ENCODE assay signal across 1 cellular context in genomic region chr4:38669233-38669632, GRCh38.
TF ChIP-seq lines count a peak whose summit lies in the region.

No MANE protein-coding gene starts in this region.

TF ChIP-seq in K562, 482 proteins besides CTCF, POLR2A, EP300 and RAD21 (continued from another document):
- 0 out of 4 replicates have a peak, but pooled peaks of 1 of the 2 experiments have one; percentile 59 for TF ChIP-seq UBTF (IDR thresholded peaks at IDR 0.05; ENCODE audit: borderline replicate concordance in 1 of 2, low read depth in 2 of 2, low read length in 2 of 2)
- no peak for TF ChIP-seq E2F8 (IDR thresholded peaks at IDR 0.05; ENCODE audit: low read depth, partially characterized antibody)
- peak; percentile 64 for TF ChIP-seq CBFA2T3 (IDR thresholded peaks at IDR 0.05)
- no peak for TF ChIP-seq POU5F1 (IDR thresholded peaks at IDR 0.05; ENCODE audit: borderline replicate concordance, low read depth, low read length, partially characterized antibody)
- no peak for TF ChIP-seq ZNF217 (CRISPR knock-in tag; IDR thresholded peaks at IDR 0.05)
- peak; percentile 66 for TF ChIP-seq NCOR1 (IDR thresholded peaks at IDR 0.05)
- no peak for TF ChIP-seq NEUROD1 (IDR thresholded peaks at IDR 0.05; ENCODE audit: borderline replicate concordance, low read depth, low read length, partially characterized antibody)
- 0 out of 2 replicates have a peak, but pooled peaks have one; percentile 21 for TF ChIP-seq TEAD4 (IDR thresholded peaks at IDR 0.05; ENCODE audit: low read length)
- no peak for TF ChIP-seq TEAD4 (CRISPR knock-in tag; IDR thresholded peaks at IDR 0.05; ENCODE audit: borderline replicate concordance)
- peak; percentile 50 for TF ChIP-seq ETV1 (tag; conservative IDR thresholded peaks at IDR 0.05; ENCODE audit: low read depth)
- TF ChIP-seq SOX6 (IDR thresholded peaks at IDR 0.05) = peak; percentile 51; the same call in 1 of the 2 replicates
- TF ChIP-seq E2F6 (IDR thresholded peaks at IDR 0.05; ENCODE audit: borderline replicate concordance in 1 of 2, extremely low read depth in 1 of 2, insufficient read depth in 1 of 2, insufficient read length in 1 of 2, low read depth in 1 of 2, low read length in 1 of 2, poor library complexity in 1 of 2, severe bottlenecking in 1 of 2) = peak in 1 of 2 experiments; percentile 22
- TF ChIP-seq SMAD4 (CRISPR knock-in tag; conservative IDR thresholded peaks at IDR 0.05) = peak; percentile 94
- TF ChIP-seq CEBPG (CRISPR knock-in tag; IDR thresholded peaks at IDR 0.05) = no peak
- TF ChIP-seq CEBPG (tag; conservative IDR thresholded peaks at IDR 0.05 in 1 of 2, IDR thresholded peaks at IDR 0.05 in 1 of 2) = no peak
- TF ChIP-seq POLR2AphosphoS5 (IDR thresholded peaks at IDR 0.05; ENCODE audit: control insufficient read depth, insufficient read depth, low read depth, low read length) = peak; percentile 36; the same call in 1 of the 2 replicates
- 0 out of 2 replicates have a peak, but pooled peaks have one; percentile 41 for TF ChIP-seq DMBX1 (CRISPR knock-in tag; IDR thresholded peaks at IDR 0.05; ENCODE audit: borderline replicate concordance)
- TF ChIP-seq C11orf30 (IDR thresholded peaks at IDR 0.05; ENCODE audit: low read depth) = no peak
- TF ChIP-seq SRSF9 (IDR thresholded peaks at IDR 0.05; ENCODE audit: borderline replicate concordance, low read depth, low read length) = no peak
- TF ChIP-seq ZSCAN29 (IDR thresholded peaks at IDR 0.05) = 0 out of 2 replicates have a peak, but pooled peaks have one; percentile 44
- peak; percentile 43; the same call in 1 of the 2 replicates for TF ChIP-seq ETV5 (CRISPR knock-in tag; IDR thresholded peaks at IDR 0.05; ENCODE audit: low read depth)
- peak in 1 of 2 experiments; percentile 83; a peak in 2 of 4 replicates for TF ChIP-seq SRF (CRISPR knock-in tag; IDR thresholded peaks at IDR 0.05)
- peak in 1 of 2 experiments; percentile 67; a peak in 1 of 4 replicates for TF ChIP-seq TBL1XR1 (IDR thresholded peaks at IDR 0.05; ENCODE audit: low read length in 2 of 2)
- TF ChIP-seq, protein P1, sequence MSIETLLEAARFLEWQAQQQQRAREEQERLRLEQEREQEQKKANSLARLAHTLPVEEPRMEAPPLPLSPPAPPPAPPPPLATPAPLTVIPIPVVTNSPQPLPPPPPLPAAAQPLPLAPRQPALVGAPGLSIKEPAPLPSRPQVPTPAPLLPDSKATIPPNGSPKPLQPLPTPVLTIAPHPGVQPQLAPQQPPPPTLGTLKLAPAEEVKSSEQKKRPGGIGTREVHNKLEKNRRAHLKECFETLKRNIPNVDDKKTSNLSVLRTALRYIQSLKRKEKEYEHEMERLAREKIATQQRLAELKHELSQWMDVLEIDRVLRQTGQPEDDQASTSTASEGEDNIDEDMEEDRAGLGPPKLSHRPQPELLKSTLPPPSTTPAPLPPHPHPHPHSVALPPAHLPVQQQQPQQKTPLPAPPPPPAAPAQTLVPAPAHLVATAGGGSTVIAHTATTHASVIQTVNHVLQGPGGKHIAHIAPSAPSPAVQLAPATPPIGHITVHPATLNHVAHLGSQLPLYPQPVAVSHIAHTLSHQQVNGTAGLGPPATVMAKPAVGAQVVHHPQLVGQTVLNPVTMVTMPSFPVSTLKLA (conservative IDR thresholded peaks at IDR 0.05) = peak in 1 of 2 experiments; percentile 29; a peak in 1 of 4 replicates
- TF ChIP-seq ZNF592 (IDR thresholded peaks at IDR 0.05) = peak; percentile 72
- TF ChIP-seq SAFB2 (IDR thresholded peaks at IDR 0.05; ENCODE audit: borderline replicate concordance, low read depth, low read length, severe bottlenecking) = no peak
- peak; percentile 74; the same call in 1 of the 2 replicates for TF ChIP-seq SMARCA4 (IDR thresholded peaks at IDR 0.05)
